ENCODE assay signal across 1 cellular context in the genomic region with DNA sequence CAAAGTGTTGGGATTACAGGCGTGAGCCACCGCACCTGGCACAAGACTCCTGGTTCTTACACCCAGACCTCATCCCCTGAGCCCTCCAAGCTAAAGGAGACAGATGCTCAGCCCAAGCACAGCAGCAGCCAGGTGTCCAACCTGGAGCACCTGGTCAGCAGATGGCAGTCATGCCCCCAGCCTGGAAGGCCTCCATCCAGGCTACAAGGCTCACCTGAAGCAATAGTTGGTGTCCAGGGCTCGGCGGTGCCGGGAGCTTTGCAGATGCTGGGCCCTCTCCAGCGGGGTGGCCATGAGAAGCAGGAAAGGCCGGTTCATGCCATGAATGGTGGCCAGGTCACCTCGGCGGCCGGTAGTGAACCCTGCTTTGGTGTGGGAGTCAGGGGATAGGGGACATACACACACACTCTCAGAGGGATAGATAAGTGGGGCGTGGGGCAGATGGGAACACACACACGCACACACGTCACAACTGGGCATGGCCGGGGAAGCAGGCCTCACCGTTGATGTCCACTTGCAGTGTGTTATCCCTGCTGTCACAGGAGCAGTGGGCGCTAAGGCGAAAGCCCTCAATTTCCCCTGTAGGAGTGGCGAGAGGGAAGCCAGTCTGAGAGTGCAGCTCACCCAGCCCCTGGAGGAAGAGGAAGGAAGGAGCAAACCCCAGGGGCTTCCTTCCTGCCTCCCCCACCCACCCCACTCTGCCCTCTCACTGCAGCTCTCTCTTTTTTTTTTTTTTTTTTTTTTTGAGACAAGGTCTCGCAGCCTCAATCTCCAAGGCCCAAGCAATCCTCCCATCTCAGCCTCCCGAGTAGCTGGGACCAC.
TF ChIP-seq lines count a peak whose summit lies in the region.

No MANE protein-coding gene starts in this region.

TF ChIP-seq in K562, 482 proteins besides CTCF, POLR2A, EP300 and RAD21:
- TF ChIP-seq RBFOX2 (IDR thresholded peaks at IDR 0.05; ENCODE audit: low read depth, low read length) (peak; percentile 39), RBM25 (IDR thresholded peaks at IDR 0.05; ENCODE audit: low read depth, low read length, severe bottlenecking) (no peak), POLR2G (IDR thresholded peaks at IDR 0.05; ENCODE audit: low read depth, low read length) (peak; percentile 20; the same call in 1 of the 2 replicates), E2F6 (IDR thresholded peaks at IDR 0.05; ENCODE audit: borderline replicate concordance in 1 of 2, extremely low read depth in 1 of 2, insufficient read depth in 1 of 2, insufficient read length in 1 of 2, low read depth in 1 of 2, low read length in 1 of 2, poor library complexity in 1 of 2, severe bottlenecking in 1 of 2) (no peak)
